In the genomic region with DNA sequence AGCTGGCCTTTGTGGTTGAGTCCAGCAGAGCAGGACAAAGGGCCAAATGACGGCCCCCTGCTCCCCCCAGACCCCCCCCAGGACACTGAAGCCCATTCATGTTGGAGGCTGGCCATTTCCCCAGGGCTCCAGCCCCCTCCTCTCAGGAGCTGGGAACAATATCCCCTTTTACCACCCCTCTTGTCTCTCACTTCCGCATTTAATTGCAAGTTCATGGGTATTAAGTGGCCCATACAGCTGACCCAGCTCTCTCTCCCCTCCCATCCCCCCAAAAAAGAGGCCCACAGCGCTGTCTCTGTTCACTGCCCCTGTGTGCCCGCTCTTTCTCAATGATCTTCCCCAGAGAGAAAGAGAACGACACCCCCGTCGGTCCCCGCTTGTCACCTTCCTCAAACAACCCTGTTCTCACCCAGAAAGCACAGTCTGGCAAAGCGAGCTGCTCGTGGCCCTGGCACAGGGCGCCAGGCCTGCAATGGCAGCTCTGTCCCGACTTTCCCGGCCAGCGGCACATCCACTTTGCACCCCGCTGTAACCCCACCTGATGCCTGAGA, we compare ENCODE assay signal across 11 cellular contexts. TPM values are rescaled to one million over a fixed set of nuclear protein-coding genes. Genes with fewer than 3 reads are reported as not detected.
DNase-seq lines count a peak whose midpoint lies in the region; ATAC-seq and TF ChIP-seq lines count a peak whose summit lies in the region.
"Had no signal": no experiment of that assay in that cellular context is flagged by ENCODE, and none has a peak within 500 bp of the region (broad histone marks: within the 10 kb centered on the region; RNA-seq: fewer than 3 reads in every experiment).

No MANE protein-coding gene starts in this region.

- H4K5ac ChIP-seq in mesendoderm (ENCODE audit: low read length): no peak overlapping the region

- no peak overlapping the region for H2BK5ac ChIP-seq in mesendoderm (ENCODE audit: low read length)

- no CpG with 5 or more reads among the region's 15 CpGs for whole genome bisulfite sequencing in mesendoderm (ENCODE audit: extremely low coverage, insufficient coverage, low lambda C conversion rate)
- 73 to 88% methylated on average over 2 to 15 of the region's 15 CpGs for WGBS in transverse colon (ENCODE audit: low coverage in 1 of 2), 2 donors

- no peak for TF ChIP-seq POLR2A in transverse colon (IDR thresholded peaks at IDR 0.05)

- H3K27ac Mint-ChIP-seq in activated CD8-positive, alpha-beta T cell treated with anti-CD3 and anti-CD28 coated beads, Interleukin-2, amount 10 ng/mL, durations not matched to agents 7 days and 5 days: peak overlapping the region; percentile 16
- no peak overlapping the region for H3K27ac Mint-ChIP-seq in activated CD8-positive, alpha-beta T cell treated with anti-CD3 and anti-CD28 coated beads for 36 hours
- peak overlapping the region; percentile 88 for H3K27ac Mint-ChIP-seq in dendritic cell treated with granulocyte-macrophage colony-stimulating factor and Interleukin-4, amounts not matched to agents 40 ng/mL and 50 ng/mL, for 4 days

- peak overlapping the region; percentile 63 for H3K56ac ChIP-seq in mesendoderm (ENCODE audit: low read length)

- no peak for ATAC-seq in activated CD8-positive, alpha-beta T cell treated with anti-CD3 and anti-CD28 coated beads, Interleukin-2, amount 10 ng/mL, durations not matched to agents 7 days and 5 days
- ATAC-seq in activated CD8-positive, alpha-beta T cell treated with anti-CD3 and anti-CD28 coated beads for 36 hours: no peak
- no peak for ATAC-seq in HG02588 (IDR thresholded peaks at IDR 0.05; ENCODE audit: unreplicated experiment)
- ATAC-seq: A549 had no signal

- peak overlapping the region; percentile 61 for H3K18ac ChIP-seq in mesendoderm (ENCODE audit: low read length)

- intact Hi-C loops in activated CD8-positive, alpha-beta T cell treated with anti-CD3 and anti-CD28 coated beads for 36 hours (cut with micrococcal nuclease): no loop called here
- intact Hi-C loops in dendritic cell treated with granulocyte-macrophage colony-stimulating factor and Interleukin-4, amounts not matched to agents 40 ng/mL and 50 ng/mL, for 4 days (cut with micrococcal nuclease): no loop called here
- intact Hi-C loops in transverse colon (cut with DNase I; ENCODE audit: low total_unique reads): no loop called here

- H3K9me3 ChIP-seq in transverse colon: no peaks in the 10 kb centered on the region
- H3K9me3 ChIP-seq: A549 had no signal

- no peak overlapping the region for H3K4ac ChIP-seq in mesendoderm (ENCODE audit: low read depth, low read length)

- in situ Hi-C loops in transverse colon (cut with MboI; ENCODE audit: low pct_ligation_motif_present in 1 of 4, low pct_unique_long_range_greater_than_20kb in 1 of 4, low sequenced_read_pairs in 3 of 4): no loop called here

- no peak overlapping the region for H2BK120ac ChIP-seq in mesendoderm (ENCODE audit: low read depth, low read length)

- H3K36me3 ChIP-seq in mesendoderm (ENCODE audit: control insufficient read depth, insufficient read depth, low read length) (no peaks in the 10 kb centered on the region), transverse colon (no peaks in the 10 kb centered on the region)

- no peaks in the 10 kb centered on the region for H3K27me3 Mint-ChIP-seq in activated CD8-positive, alpha-beta T cell treated with anti-CD3 and anti-CD28 coated beads, Interleukin-2, amount 10 ng/mL, durations not matched to agents 7 days and 5 days (ENCODE audit: low read depth)
- H3K27me3 Mint-ChIP-seq in activated CD8-positive, alpha-beta T cell treated with anti-CD3 and anti-CD28 coated beads for 36 hours: no peaks in the 10 kb centered on the region
- no peaks in the 10 kb centered on the region for H3K27me3 Mint-ChIP-seq in dendritic cell treated with granulocyte-macrophage colony-stimulating factor and Interleukin-4, amounts not matched to agents 40 ng/mL and 50 ng/mL, for 4 days

- no peak overlapping the region for H3K23ac ChIP-seq in mesendoderm (ENCODE audit: low read length)

- peak overlapping the region; percentile 20 for H3K27ac ChIP-seq in mesendoderm (ENCODE audit: low read depth, low read length)
- peak overlapping the region in 2 of 4 donors; percentile 20 to 30 for H3K27ac ChIP-seq in transverse colon
- H3K27ac ChIP-seq: A549 had no signal

- H3K4me1 Mint-ChIP-seq in activated CD8-positive, alpha-beta T cell treated with anti-CD3 and anti-CD28 coated beads, Interleukin-2, amount 10 ng/mL, durations not matched to agents 7 days and 5 days (ENCODE audit: low read depth): peaks cover 62% of the 10 kb centered on the region
- peaks cover 65% of the 10 kb centered on the region for H3K4me1 Mint-ChIP-seq in activated CD8-positive, alpha-beta T cell treated with anti-CD3 and anti-CD28 coated beads for 36 hours (ENCODE audit: low read depth)
- H3K4me1 Mint-ChIP-seq in dendritic cell treated with granulocyte-macrophage colony-stimulating factor and Interleukin-4, amounts not matched to agents 40 ng/mL and 50 ng/mL, for 4 days (ENCODE audit: low read depth): peaks cover 83% of the 10 kb centered on the region

- H3K4me1 ChIP-seq in mesendoderm (ENCODE audit: control insufficient read depth, low read depth, low read length) (peaks cover 25% of the 10 kb centered on the region), transverse colon (peaks cover 0 to 3% (median 0%) of the 10 kb centered on the region in 4 donors)

- no peaks in the 10 kb centered on the region for H3K27me3 ChIP-seq in mesendoderm (ENCODE audit: insufficient read depth, low read length, poor library complexity)
- H3K27me3 ChIP-seq in transverse colon: no peaks in the 10 kb centered on the region

- no peak for TF ChIP-seq CTCF in activated CD8-positive, alpha-beta T cell treated with anti-CD3 and anti-CD28 coated beads for 36 hours (IDR thresholded peaks at IDR 0.05)
- no peak for TF ChIP-seq CTCF in transverse colon (IDR thresholded peaks at IDR 0.05)

- H4K8ac ChIP-seq in mesendoderm (ENCODE audit: low read depth, low read length): no peak overlapping the region

- H3K4me3 ChIP-seq in mesendoderm (ENCODE audit: low read length) (no peak overlapping the region), transverse colon (no peak overlapping the region)
- H3K4me3 ChIP-seq: A549 had no signal

- H2AK5ac ChIP-seq in mesendoderm (ENCODE audit: low read length): no peak overlapping the region

- no peaks in the 10 kb centered on the region for H3K9me3 Mint-ChIP-seq in activated CD8-positive, alpha-beta T cell treated with anti-CD3 and anti-CD28 coated beads, Interleukin-2, amount 10 ng/mL, durations not matched to agents 7 days and 5 days (ENCODE audit: insufficient read depth)
- no peaks in the 10 kb centered on the region for H3K9me3 Mint-ChIP-seq in activated CD8-positive, alpha-beta T cell treated with anti-CD3 and anti-CD28 coated beads for 36 hours
- H3K9me3 Mint-ChIP-seq in dendritic cell treated with granulocyte-macrophage colony-stimulating factor and Interleukin-4, amounts not matched to agents 40 ng/mL and 50 ng/mL, for 4 days: no peaks in the 10 kb centered on the region

- peaks cover 48% of the 10 kb centered on the region for H3K79me1 ChIP-seq in mesendoderm (ENCODE audit: low read length)

- peaks cover 72% of the 10 kb centered on the region for H3K79me2 ChIP-seq in mesendoderm (ENCODE audit: control insufficient read depth, insufficient read depth, low read length)

- peaks cover 30% of the 10 kb centered on the region for H3K36me3 Mint-ChIP-seq in activated CD8-positive, alpha-beta T cell treated with anti-CD3 and anti-CD28 coated beads, Interleukin-2, amount 10 ng/mL, durations not matched to agents 7 days and 5 days (ENCODE audit: low read depth)
- peaks cover 2% of the 10 kb centered on the region for H3K36me3 Mint-ChIP-seq in activated CD8-positive, alpha-beta T cell treated with anti-CD3 and anti-CD28 coated beads for 36 hours (ENCODE audit: low read depth)
- H3K36me3 Mint-ChIP-seq in dendritic cell treated with granulocyte-macrophage colony-stimulating factor and Interleukin-4, amounts not matched to agents 40 ng/mL and 50 ng/mL, for 4 days (ENCODE audit: low read depth): peaks cover 30% of the 10 kb centered on the region

- no peak overlapping the region for H3K4me2 ChIP-seq in mesendoderm (ENCODE audit: low read length)
- H3K4me2 ChIP-seq: A549 had no signal

- H3K4me3 Mint-ChIP-seq in activated CD8-positive, alpha-beta T cell treated with anti-CD3 and anti-CD28 coated beads, Interleukin-2, amount 10 ng/mL, durations not matched to agents 7 days and 5 days: no peak overlapping the region
- H3K4me3 Mint-ChIP-seq in activated CD8-positive, alpha-beta T cell treated with anti-CD3 and anti-CD28 coated beads for 36 hours: no peak overlapping the region
- H3K4me3 Mint-ChIP-seq in dendritic cell treated with granulocyte-macrophage colony-stimulating factor and Interleukin-4, amounts not matched to agents 40 ng/mL and 50 ng/mL, for 4 days: peak overlapping the region; percentile 65

- H3K9ac ChIP-seq in mesendoderm (ENCODE audit: low read length): peak overlapping the region; percentile 23

- CTCF ChIA-PET in activated CD8-positive, alpha-beta T cell treated with anti-CD3 and anti-CD28 coated beads, Interleukin-2, amount 10 ng/mL, durations not matched to agents 7 days and 5 days (lab: Charles Lee): interaction anchor here (1.3 to 2.3 kb wide), 3 partner anchors 11 to 140 kb away, joined by 3 to 7 read pairs (median 3); no protein-coding TSS in a partner anchor
- CTCF ChIA-PET in activated CD8-positive, alpha-beta T cell treated with anti-CD3 and anti-CD28 coated beads for 36 hours (lab: Charles Lee): interaction anchor here (0.8 to 3.2 kb wide), 4 partner anchors 9 to 140 kb away, joined by 3 to 13 read pairs (median 3); no protein-coding TSS in a partner anchor

- no peak for DNase-seq in activated CD8-positive, alpha-beta T cell treated with anti-CD3 and anti-CD28 coated beads, Interleukin-2, amount 10 ng/mL, durations not matched to agents 7 days and 5 days
- DNase-seq in activated CD8-positive, alpha-beta T cell treated with anti-CD3 and anti-CD28 coated beads for 36 hours: no peak
- DNase-seq in mesendoderm: no peak
- DNase-seq in transverse colon: peak; percentile 31
- no peak for DNase-seq in NCI-H1092 (lab: John Stamatoyannopoulos, UW)
- DNase-seq in activated T-cell treated with anti-CD3 and anti-CD28 coated beads for 4 hours: no peak
- DNase-seq: dermis blood vessel endothelial cell, SW 1271 had no signal

- no peak overlapping the region for H2BK15ac ChIP-seq in mesendoderm (replicated peaks; ENCODE audit: low read depth)

- POLR2A ChIA-PET in activated CD8-positive, alpha-beta T cell treated with anti-CD3 and anti-CD28 coated beads, Interleukin-2, amount 10 ng/mL, durations not matched to agents 7 days and 5 days (lab: Charles Lee): interaction anchor here (1.1 to 1.5 kb wide), 2 partner anchors 11 to 30 kb away, joined by 3 read pairs; no protein-coding TSS in a partner anchor
- POLR2A ChIA-PET in activated CD8-positive, alpha-beta T cell treated with anti-CD3 and anti-CD28 coated beads for 36 hours (lab: Charles Lee): interaction anchor here (0.8 to 1.1 kb wide), 3 partner anchors 9 to 126 kb away, joined by 4 to 5 read pairs (median 4); no protein-coding TSS in a partner anchor

- TF ChIP-seq EP300 in transverse colon (IDR thresholded peaks at IDR 0.05; ENCODE audit: low read depth): no peak

RNA-seq across cellular contexts. Expression of a gene that starts 30.4 kb away (rescaled TPM):
- 100 to 1,000 TPM; 146 to 152 TPM for total RNA-seq in activated CD8-positive, alpha-beta T cell treated with anti-CD3 and anti-CD28 coated beads, Interleukin-2, amount 10 ng/mL, durations not matched to agents 7 days and 5 days
- total RNA-seq in activated CD8-positive, alpha-beta T cell treated with anti-CD3 and anti-CD28 coated beads for 36 hours: 10 to 100 TPM; 79.7 to 80.5 TPM
- 20.7 TPM for polyA plus RNA-seq in mesendoderm (2013, experiment 1 of 2)
- 19.7 TPM for polyA plus RNA-seq in mesendoderm (2013, experiment 2 of 2)
- 10 to 100 TPM; 10.9 to 29.9 (median 16.6) TPM for total RNA-seq in transverse colon
